14 cellular contexts compared by ENCODE assay signal in the genomic region with DNA sequence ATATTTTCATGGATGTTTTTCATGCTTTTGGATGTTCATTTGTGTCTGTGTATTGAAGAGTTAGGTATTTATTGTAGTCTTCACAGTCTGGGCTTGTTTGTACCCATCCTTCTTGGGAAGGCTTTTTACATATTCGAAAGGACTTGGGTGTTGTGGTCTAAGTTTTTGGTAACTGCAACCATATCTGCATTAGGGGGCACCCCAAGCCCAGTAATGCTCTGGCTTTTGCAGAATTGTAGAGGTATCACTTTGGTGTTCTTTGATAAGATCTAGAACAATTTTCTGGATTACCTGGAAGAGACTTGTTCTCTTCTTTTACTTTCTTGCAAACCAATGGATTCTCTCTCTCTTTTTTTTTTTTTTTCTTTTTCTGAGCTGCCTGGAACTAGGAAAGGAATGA.
DNase-seq lines count a peak whose midpoint lies in the region; ATAC-seq, FAIRE-seq and TF ChIP-seq lines count a peak whose summit lies in the region.
"Had no signal": no experiment of that assay in that cellular context is flagged by ENCODE, and none has a peak within 500 bp of the region (broad histone marks: within the 10 kb centered on the region; RNA-seq: fewer than 3 reads in every experiment).

No MANE protein-coding gene starts in this region.

- H3K4me2 ChIP-seq in H1 (ENCODE audit: insufficient read depth in 1 of 2, low read depth in 2 of 2, low read length in 2 of 2), result no peak overlapping the region

- H3K27ac ChIP-seq in H1 (ENCODE audit: low read depth, low read length), result no peak overlapping the region

- H2AFZ ChIP-seq in H1 (ENCODE audit: low read length), result no peak overlapping the region

- no peaks in the 10 kb centered on the region for H3K36me3 ChIP-seq in H1 (ENCODE audit: control insufficient read depth in 2 of 4, insufficient read depth in 4 of 4, low read length in 3 of 4)

- no peak overlapping the region for H2BK5ac ChIP-seq in H1 (ENCODE audit: low read depth, low read length)

- ATAC-seq in HG03432 (IDR thresholded peaks at IDR 0.05; ENCODE audit: unreplicated experiment) (peak; percentile 45), HG02642 (IDR thresholded peaks at IDR 0.05; ENCODE audit: poor library complexity, unreplicated experiment) (no peak)
- ATAC-seq: activated T-helper 17 cell treated with anti-CD3 and anti-CD28 coated beads, Interleukin-2, amount 50 U/mL, for 72 hours had no signal

- TF ChIP-seq CTCF in D721Med (IDR thresholded peaks at IDR 0.05; ENCODE audit: insufficient read depth, missing control alignments) (peak; percentile 40), GM13977 (IDR thresholded peaks at IDR 0.05; ENCODE audit: extremely low read depth, insufficient read depth, missing control alignments) (peak; percentile 34), H1 (IDR thresholded peaks at IDR 0.05; ENCODE audit: control extremely low read depth in 1 of 3, insufficient read depth in 1 of 3, low read depth in 1 of 3, low read length in 3 of 3) (peak in 1 of 3 experiments; percentile 7; a peak in 1 of 4 replicates)

- no peak for TF ChIP-seq EP300 in H1 (IDR thresholded peaks at IDR 0.05; ENCODE audit: borderline replicate concordance in 1 of 2, low read depth in 2 of 2, low read length in 2 of 2)

- no peak overlapping the region for H4K5ac ChIP-seq in H1 (ENCODE audit: insufficient read length, low read depth, low read length)

- no peak overlapping the region for H2BK15ac ChIP-seq in H1 (ENCODE audit: low read length)

- H3K18ac ChIP-seq in H1 (ENCODE audit: extremely low read depth, low read length), result no peak overlapping the region

- H3K23me2 ChIP-seq in H1 (ENCODE audit: low read depth, low read length), result no peaks in the 10 kb centered on the region

- H3K27me3 ChIP-seq in H1 (replicated peaks in 1 of 4; ENCODE audit: control insufficient read depth in 3 of 4, extremely low read depth in 1 of 4, insufficient read depth in 3 of 4, low read length in 3 of 4), result no peaks in the 10 kb centered on the region

- H3K14ac ChIP-seq in H1 (ENCODE audit: insufficient read length), result no peak overlapping the region

- H4K8ac ChIP-seq in H1 (ENCODE audit: extremely low read depth, insufficient read depth, low read length), result no peak overlapping the region

- no peak overlapping the region for H2BK20ac ChIP-seq in H1 (ENCODE audit: low read length)

- FAIRE-seq in D721Med (lab: Jason Lieb, UNC), result no peak
- no peak for FAIRE-seq in H1 (lab: Jason Lieb, UNC)
- FAIRE-seq: islet of Langerhans had no signal

- no peak overlapping the region for H3K23ac ChIP-seq in H1 (ENCODE audit: insufficient read length)

- no peak overlapping the region for H2BK12ac ChIP-seq in H1 (ENCODE audit: low read depth, low read length)

- no peak overlapping the region for H3K9ac ChIP-seq in H1 (replicated peaks in 1 of 4; ENCODE audit: extremely low read depth in 1 of 4, low read depth in 3 of 4, low read length in 3 of 4)

- CTCF ChIA-PET in H1 (lab: Charles Lee; ENCODE audit: partially characterized antibody), result interaction anchor here (0.6 to 1.7 kb wide), 6 partner anchors 10 to 1159 kb away, joined by 3 to 9 read pairs (median 3); no protein-coding TSS in a partner anchor

- H2BK120ac ChIP-seq in H1 (replicated peaks; ENCODE audit: low read depth, low read length), result no peak overlapping the region

- no peak overlapping the region for H3K4ac ChIP-seq in H1 (replicated peaks; ENCODE audit: insufficient read length, low read depth, low read length)

- H3K79me2 ChIP-seq in H1 (ENCODE audit: control insufficient read depth in 1 of 2, insufficient read depth in 2 of 2, low read length in 2 of 2), result no peaks in the 10 kb centered on the region

- no peaks in the 10 kb centered on the region for H3K79me1 ChIP-seq in H1 (ENCODE audit: low read depth, low read length)

- H2AK5ac ChIP-seq in H1 (ENCODE audit: low read depth, low read length), result no peak overlapping the region

- no peak overlapping the region for H3K4me3 ChIP-seq in H1 (ENCODE audit: extremely low read depth in 1 of 4, insufficient read depth in 2 of 4, low read depth in 3 of 4, low read length in 4 of 4)

- TF ChIP-seq POLR2A in H1 (IDR thresholded peaks at IDR 0.05; ENCODE audit: control extremely low read depth in 1 of 2, low read depth in 2 of 2, low read length in 2 of 2), result no peak

- no peaks in the 10 kb centered on the region for H3K9me3 ChIP-seq in H1 (ENCODE audit: insufficient read depth in 2 of 2, low read depth in 1 of 2, low read length in 1 of 2)

- POLR2A ChIA-PET in H1 (lab: Charles Lee; ENCODE audit: partially characterized antibody), result no interaction called here

- DNase-seq in D721Med (ENCODE audit: insufficient read length, low spot score) (no peak), GM13977 (ENCODE audit: low spot score) (no peak), H1 (ENCODE audit: low read depth in 1 of 2, low spot score in 2 of 2) (no peak), T-helper 2 cell (no peak), NCI-H2171 treated with DMSO at 0.1 percent for 48 hours (lab: John Stamatoyannopoulos, UW) (no peak), NCI-H1930 (lab: John Stamatoyannopoulos, UW) (no peak)
- DNase-seq: caudate nucleus, MV-4-11, naive B cell, NCI-H774 had no signal

- H3K4me1 ChIP-seq in H1 (replicated peaks in 1 of 4; ENCODE audit: control insufficient read depth in 3 of 4, insufficient read depth in 4 of 4, low read length in 3 of 4), result no peaks in the 10 kb centered on the region

- H3K56ac ChIP-seq in H1 (replicated peaks; ENCODE audit: insufficient read length, low read depth, low read length), result no peak overlapping the region

- no peak overlapping the region for H4K91ac ChIP-seq in H1 (replicated peaks; ENCODE audit: insufficient read length, low read length)

- in situ Hi-C loops in GM13977 (cut with MboI; ENCODE audit: low pct_unique_long_range_greater_than_20kb, low sequenced_read_pairs, unreplicated experiment), result no loop called here

- peak; percentile 42 to 60 for TF ChIP-seq RAD21 in H1 (IDR thresholded peaks at IDR 0.05 in 1 of 2, conservative IDR thresholded peaks at IDR 0.05 in 1 of 2; ENCODE audit: low read depth in 2 of 2, low read length in 2 of 2)

- H4K20me1 ChIP-seq in H1 (replicated peaks in 1 of 2; ENCODE audit: control insufficient read depth in 1 of 2, insufficient read depth in 2 of 2, low read length in 2 of 2), result no peaks in the 10 kb centered on the region

- 86% methylated on average over 1 of the region's 1 CpG; no CpG with 5 or more reads in 1 of the 2 experiments for WGBS in H1 (ENCODE audit: extremely low coverage in 1 of 2, insufficient coverage in 1 of 2, insufficient read length in 1 of 2, insufficient replicate concordance in 2 of 2, low coverage in 1 of 2, low lambda C conversion rate in 2 of 2, missing lambda C conversion rate in 1 of 2), 2 experiments

TF ChIP-seq in H1, 55 proteins besides CTCF, POLR2A, EP300 and RAD21 (continues in another document):
- TF ChIP-seq MAFK (IDR thresholded peaks at IDR 0.05; ENCODE audit: low read depth, low read length), result no peak
- TF ChIP-seq CTBP2 (IDR thresholded peaks at IDR 0.05; ENCODE audit: borderline replicate concordance, insufficient read depth, insufficient read length, low read length), result no peak
